15 cellular contexts compared by ENCODE assay signal in the genomic region with DNA sequence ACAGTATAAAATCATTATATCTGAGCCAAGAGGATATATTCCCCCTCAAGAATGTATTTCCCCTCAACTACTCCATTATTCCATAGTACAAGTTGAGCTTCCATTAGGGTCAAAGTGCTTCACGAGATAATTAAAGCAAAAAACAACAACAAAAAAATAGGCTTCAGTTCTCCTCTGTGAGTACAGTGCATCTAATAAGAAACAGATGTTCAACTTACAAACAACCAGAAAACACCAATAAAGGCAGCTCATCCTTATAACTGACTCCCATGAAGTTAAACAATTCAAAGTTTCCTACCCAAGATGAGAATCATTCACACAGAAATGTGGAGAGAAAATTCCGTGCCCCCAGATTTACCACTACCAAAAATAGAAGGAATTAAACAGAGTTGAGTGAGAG.
DNase-seq lines count a peak whose midpoint lies in the region; ATAC-seq and TF ChIP-seq lines count a peak whose summit lies in the region.
"Had no signal": no experiment of that assay in that cellular context is flagged by ENCODE, and none has a peak within 500 bp of the region (broad histone marks: within the 10 kb centered on the region; RNA-seq: fewer than 3 reads in every experiment).

No MANE protein-coding gene starts in this region.

- WGBS in adrenal gland, 4 donors = 68 to 75% (median 69%) methylated on average over 2 of the region's 2 CpGs
- WGBS in lower leg skin, 2 donors = 60 to 64% methylated on average over 2 of the region's 2 CpGs

- H3K9me3 ChIP-seq in SK-N-MC (ENCODE audit: low read depth, low read length) = no peaks in the 10 kb centered on the region
- no peaks in the 10 kb centered on the region for H3K9me3 ChIP-seq in neural progenitor cell (ENCODE audit: low read depth)
- no peaks in the 10 kb centered on the region for H3K9me3 ChIP-seq in adrenal gland (replicated peaks in 1 of 3)

- no peaks in the 10 kb centered on the region for H3K36me3 Mint-ChIP-seq in neural progenitor cell
- H3K36me3 Mint-ChIP-seq: CD8-positive, alpha-beta memory T cell had no signal

- H3K4me1 ChIP-seq in neural progenitor cell = peaks cover 25% of the 10 kb centered on the region
- H3K4me1 ChIP-seq in adrenal gland (replicated peaks in 1 of 2) = no peaks in the 10 kb centered on the region

- no peak overlapping the region for H3K4me2 ChIP-seq in neural progenitor cell
- H3K4me2 ChIP-seq: PC-9 had no signal

- no peaks in the 10 kb centered on the region for H4K20me1 ChIP-seq in neural progenitor cell (ENCODE audit: low read depth)

- H3K4me3 Mint-ChIP-seq in neural progenitor cell = no peak overlapping the region
- H3K4me3 Mint-ChIP-seq: CD8-positive, alpha-beta memory T cell had no signal

- TF ChIP-seq POLR2A in adrenal gland (IDR thresholded peaks at IDR 0.05) (no peak), lower leg skin (IDR thresholded peaks at IDR 0.05) (no peak)

- no peak for ATAC-seq in GM19463 (IDR thresholded peaks at IDR 0.05; ENCODE audit: unreplicated experiment)

- H3K4me3 ChIP-seq in AG10803 (ENCODE audit: low read length) (no peak overlapping the region), SK-N-MC (no peak overlapping the region), fibroblast of mammary gland (ENCODE audit: control insufficient read depth, low read depth, low read length) (no peak overlapping the region), neural progenitor cell (no peak overlapping the region), adrenal gland (no peak overlapping the region), lower leg skin (ENCODE audit: low read depth, poor library complexity, severe bottlenecking) (no peak overlapping the region)
- H3K4me3 ChIP-seq: PC-9 had no signal

- DNase-seq in AG10803 (ENCODE audit: low read depth) = peak; percentile 1
- peak; percentile 3 for DNase-seq in SK-N-MC (ENCODE audit: low read depth, low spot score)
- DNase-seq in fibroblast of mammary gland (ENCODE audit: low read depth) = peak; percentile 39
- no peak for DNase-seq in neural progenitor cell (ENCODE audit: low spot score)
- no peak for DNase-seq in adrenal gland
- no peak for DNase-seq in lower leg skin (ENCODE audit: low spot score in 2 of 2)
- DNase-seq: C1 segment of cervical spinal cord; CD8-positive, alpha-beta memory T cell; DMS53; KBM-7; NCI-H187; NCI-H2227 treated with DMSO at 0.1 percent for 48 hours; NCI-H524 treated with DMSO at 0.1 percent for 48 hours; PC-9 had no signal

- no peak overlapping the region for H3K27ac Mint-ChIP-seq in neural progenitor cell
- H3K27ac Mint-ChIP-seq: CD8-positive, alpha-beta memory T cell had no signal

- no peaks in the 10 kb centered on the region for H3K27me3 Mint-ChIP-seq in neural progenitor cell (ENCODE audit: insufficient read depth, low read depth)
- H3K27me3 Mint-ChIP-seq: CD8-positive, alpha-beta memory T cell had no signal

- no peaks in the 10 kb centered on the region for H3K79me2 ChIP-seq in neural progenitor cell (ENCODE audit: low read depth)

- H3K36me3 ChIP-seq in SK-N-MC (ENCODE audit: insufficient read depth, low read length) (no peaks in the 10 kb centered on the region), neural progenitor cell (no peaks in the 10 kb centered on the region), adrenal gland (replicated peaks in 1 of 2) (no peaks in the 10 kb centered on the region)

- intact Hi-C loops in adrenal gland (cut with DNase I) (no loop called here), lower leg skin (cut with DNase I; ENCODE audit: low total_unique reads) (no loop called here)

- no peaks in the 10 kb centered on the region for H3K27me3 ChIP-seq in neural progenitor cell
- no peaks in the 10 kb centered on the region for H3K27me3 ChIP-seq in adrenal gland

- H2AFZ ChIP-seq in neural progenitor cell (replicated peaks) = peak overlapping the region; percentile 38
- H2AFZ ChIP-seq: PC-9 had no signal

- no peak for TF ChIP-seq CTCF in AG10803 (conservative IDR thresholded peaks at IDR 0.05; ENCODE audit: low read length)
- TF ChIP-seq CTCF in fibroblast of mammary gland (conservative IDR thresholded peaks at IDR 0.05; ENCODE audit: control insufficient read depth, insufficient read depth, low read depth, low read length) = no peak
- TF ChIP-seq CTCF in neural progenitor cell (IDR thresholded peaks at IDR 0.05) = no peak
- TF ChIP-seq CTCF in adrenal gland (IDR thresholded peaks at IDR 0.05) = no peak
- no peak for TF ChIP-seq CTCF in lower leg skin (IDR thresholded peaks at IDR 0.05)

- peaks cover 5% of the 10 kb centered on the region for H3F3A ChIP-seq in neural progenitor cell (ENCODE audit: low read depth)

- H3K27ac ChIP-seq in SK-N-MC (peak overlapping the region; percentile 9; the same call in 1 of the 2 replicates), neural progenitor cell (no peak overlapping the region), adrenal gland (no peak overlapping the region)
- H3K27ac ChIP-seq: PC-9 had no signal

- peaks cover 9% of the 10 kb centered on the region for H3K4me1 Mint-ChIP-seq in neural progenitor cell
- H3K4me1 Mint-ChIP-seq: CD8-positive, alpha-beta memory T cell had no signal

- no peaks in the 10 kb centered on the region for H3K9me3 Mint-ChIP-seq in neural progenitor cell

- H3K9ac ChIP-seq in SK-N-MC (ENCODE audit: insufficient read length) (no peak overlapping the region), neural progenitor cell (no peak overlapping the region)

Comparison
In these comparisons a context has a peak if more than half of its experiments do, and no peak if none do; other contexts are left out.
1. DNase-seq: peak in AG10803 (single experiment), SK-N-MC (single experiment) and fibroblast of mammary gland (single experiment); none in neural progenitor cell (single experiment), adrenal gland (0 of 7) and lower leg skin (0 of 2).